24 cellular contexts compared by ENCODE assay signal in genomic region chr2:168294409-168294808, GRCh38. TPM values are rescaled to one million over a fixed set of nuclear protein-coding genes. Genes with fewer than 3 reads are reported as not detected.
DNase-seq lines count a peak whose midpoint lies in the region; TF ChIP-seq lines count a peak whose summit lies in the region.
"Had no signal": no experiment of that assay in that cellular context is flagged by ENCODE, and none has a peak within 500 bp of the region (broad histone marks: within the 10 kb centered on the region; RNA-seq: fewer than 3 reads in every experiment).

No MANE protein-coding gene starts in this region.

- no peaks in the 10 kb centered on the region for H4K20me1 ChIP-seq in neural cell (ENCODE audit: insufficient read depth)
- H4K20me1 ChIP-seq: BLaER1; BLaER1 treated with 17β-estradiol and CSF1 and Interleukin-3, amounts not matched to agents 10 nM and 100 nM had no signal

- no peak overlapping the region for H3K4me3 ChIP-seq in neural cell (ENCODE audit: low read length)
- H3K4me3 ChIP-seq: A549; BLaER1; BLaER1 treated with 17β-estradiol and CSF1 and Interleukin-3, amounts not matched to agents 10 nM and 100 nM had no signal

- no peak overlapping the region for H3K27ac ChIP-seq in neural cell (ENCODE audit: low read length)
- H3K27ac ChIP-seq: A549; BLaER1; BLaER1 treated with 17β-estradiol and CSF1 and Interleukin-3, amounts not matched to agents 10 nM and 100 nM; C4-2B had no signal

- no peak overlapping the region for H3K9ac ChIP-seq in neural cell (ENCODE audit: low read length)
- H3K9ac ChIP-seq: BLaER1; BLaER1 treated with 17β-estradiol and CSF1 and Interleukin-3, amounts not matched to agents 10 nM and 100 nM had no signal

- H3F3A ChIP-seq in neural cell (ENCODE audit: insufficient read depth, low read length, poor library complexity, severe bottlenecking), result peaks cover 8% of the 10 kb centered on the region

- H3K79me2 ChIP-seq in neural cell (replicated peaks; ENCODE audit: insufficient read depth, low read length), result no peaks in the 10 kb centered on the region

- DNase-seq in HEK293T (ENCODE audit: extremely low spot score) (no peak), RPMI8226 (no peak), NCI-H748 (lab: John Stamatoyannopoulos, UW; ENCODE audit: unreplicated experiment) (no peak)
- DNase-seq: 8988T; AML-193; BE2C; C1 segment of cervical spinal cord; Caco-2; Calu3; CD4-positive, alpha-beta memory T cell; CD4-positive, alpha-beta T cell; CD8-positive, alpha-beta memory T cell; CD8-positive, alpha-beta T cell; COR-L47; DMS 273 treated with DMSO at 0.1 percent for 48 hours; DMS79; DMS79 treated with DMSO at 0.1 percent for 48 hours; DND-41; EL had no signal

- H2AFZ ChIP-seq in neural cell (ENCODE audit: low read depth, low read length), result no peak overlapping the region

- H3K9me3 ChIP-seq in neural cell (ENCODE audit: low read length), result no peaks in the 10 kb centered on the region
- H3K9me3 ChIP-seq: A549, BE2C, BLaER1, Caco-2 had no signal

- no peak overlapping the region for H3K4me2 ChIP-seq in neural cell (ENCODE audit: low read length)
- H3K4me2 ChIP-seq: A549; BLaER1; BLaER1 treated with 17β-estradiol and CSF1 and Interleukin-3, amounts not matched to agents 10 nM and 100 nM had no signal

- TF ChIP-seq CTCF in neural cell (IDR thresholded peaks at IDR 0.05; ENCODE audit: poor library complexity, severe bottlenecking), result no peak

- H3K36me3 ChIP-seq in neural cell (ENCODE audit: insufficient read depth, low read length), result no peaks in the 10 kb centered on the region
- H3K36me3 ChIP-seq: BE2C; BLaER1; BLaER1 treated with 17β-estradiol and CSF1 and Interleukin-3, amounts not matched to agents 10 nM and 100 nM had no signal

- H3K9me2 ChIP-seq in neural cell (ENCODE audit: insufficient read depth, low read length), result no peaks in the 10 kb centered on the region

- TF ChIP-seq RAD21 in neural cell (conservative IDR thresholded peaks at IDR 0.05), result no peak

- CTCF ChIA-PET in HEK293T (lab: Yijun Ruan, JAX), result no interaction called here

- POLR2A ChIA-PET in HEK293T (lab: Yijun Ruan, JAX), result no interaction called here

- no peaks in the 10 kb centered on the region for H3K27me3 ChIP-seq in neural cell (ENCODE audit: insufficient read depth, low read depth, low read length)
- H3K27me3 ChIP-seq: BE2C; BLaER1; BLaER1 treated with 17β-estradiol and CSF1 and Interleukin-3, amounts not matched to agents 10 nM and 100 nM had no signal

- TF ChIP-seq EP300 in neural cell (conservative IDR thresholded peaks at IDR 0.05; ENCODE audit: poor library complexity, severe bottlenecking), result peak; percentile 99

TF ChIP-seq in HEK293T, 16 proteins besides CTCF, POLR2A, EP300 and RAD21:
- TF ChIP-seq NFRKB (IDR thresholded peaks at IDR 0.05), result no peak
- TF ChIP-seq PKNOX1 (IDR thresholded peaks at IDR 0.05), result 0 out of 2 replicates have a peak, but pooled peaks have one; percentile 18

TF ChIP-seq in neural cell, 6 proteins besides CTCF, POLR2A, EP300 and RAD21:
- TF ChIP-seq POLR2AphosphoS5 (IDR thresholded peaks at IDR 0.05) (peak; percentile 98), REST (IDR thresholded peaks at IDR 0.05; ENCODE audit: borderline replicate concordance) (peak; percentile 72), SMC3 (conservative IDR thresholded peaks at IDR 0.05; ENCODE audit: poor library complexity) (no peak), TAF1 (IDR thresholded peaks at IDR 0.05; ENCODE audit: low read depth) (no peak)
TF ChIP-seq in neural cell: peak in this region for 2.

RNA-seq across cellular contexts. Expression of gene STK39, which starts 47.0 kb away (rescaled TPM):
- polyA plus RNA-seq in neural cell, result 8.3 and 9.5 TPM in 2 replicates
- 28.7 and 31.5 TPM in 2 replicates for polyA minus RNA-seq in neural cell
